In the genomic region with DNA sequence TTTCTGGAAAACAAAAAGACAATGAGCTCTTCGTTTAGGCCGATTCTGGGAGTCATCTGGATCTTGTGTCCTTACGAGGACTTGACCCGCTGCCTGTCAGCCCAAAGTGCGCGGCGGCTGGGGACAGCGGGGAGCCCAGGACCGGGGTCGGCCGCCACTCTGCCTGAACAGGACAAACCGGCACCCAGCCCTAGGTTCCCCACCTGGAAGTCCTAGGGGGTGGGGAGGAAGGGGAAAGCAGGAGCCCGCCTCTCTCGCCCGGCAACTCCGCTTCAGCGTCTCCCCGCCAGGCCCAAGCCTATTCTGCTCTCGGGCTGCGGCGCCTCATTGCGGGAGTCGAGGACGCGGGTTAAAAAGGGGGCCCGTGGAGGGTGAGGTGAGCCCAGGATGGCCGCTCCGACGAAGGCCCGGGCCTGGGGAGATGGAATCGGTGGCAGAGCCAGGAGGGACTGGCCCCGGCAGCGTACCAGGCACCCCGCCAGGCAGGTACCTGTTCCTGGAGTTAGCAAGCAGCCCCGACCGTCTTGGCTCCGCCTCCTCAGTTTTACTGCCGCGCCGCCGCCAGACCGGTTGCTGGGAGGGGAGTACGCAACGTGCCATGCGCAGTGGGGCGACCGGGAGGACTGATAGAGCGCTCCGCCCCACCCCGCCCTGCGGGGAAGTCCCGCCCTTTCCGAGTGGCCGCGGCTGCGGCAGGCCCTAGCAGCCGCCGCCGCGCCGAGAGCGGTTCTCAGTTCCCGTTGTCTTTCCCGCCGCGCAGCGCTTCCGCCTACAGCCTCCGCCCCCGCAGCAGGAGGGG, we compare ENCODE assay signal across 8 cellular contexts. TPM values are rescaled to one million over a fixed set of nuclear protein-coding genes. Genes with fewer than 3 reads are reported as not detected.
DNase-seq lines count a peak whose midpoint lies in the region; ATAC-seq, FAIRE-seq and TF ChIP-seq lines count a peak whose summit lies in the region.

A gene with protein sequence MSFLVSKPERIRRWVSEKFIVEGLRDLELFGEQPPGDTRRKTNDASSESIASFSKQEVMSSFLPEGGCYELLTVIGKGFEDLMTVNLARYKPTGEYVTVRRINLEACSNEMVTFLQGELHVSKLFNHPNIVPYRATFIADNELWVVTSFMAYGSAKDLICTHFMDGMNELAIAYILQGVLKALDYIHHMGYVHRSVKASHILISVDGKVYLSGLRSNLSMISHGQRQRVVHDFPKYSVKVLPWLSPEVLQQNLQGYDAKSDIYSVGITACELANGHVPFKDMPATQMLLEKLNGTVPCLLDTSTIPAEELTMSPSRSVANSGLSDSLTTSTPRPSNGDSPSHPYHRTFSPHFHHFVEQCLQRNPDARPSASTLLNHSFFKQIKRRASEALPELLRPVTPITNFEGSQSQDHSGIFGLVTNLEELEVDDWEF (minus strand): TSS at position 549 of the 799 bp plus-strand sequence. CDS start 13,430 bp downstream, outside the sequence.

- peaks cover 19% of the 10 kb centered on the region for H3K36me3 Mint-ChIP-seq in nephron progenitor cell (ENCODE audit: low read depth)

- H3K27ac Mint-ChIP-seq in nephron progenitor cell: peak within 1 kb of the TSS; percentile 95
- peak within 1 kb of the TSS; percentile 92 to 98 for H3K27ac Mint-ChIP-seq in stimulated activated naive CD8-positive, alpha-beta T cell treated with anti-CD3 and anti-CD28 coated beads, Interleukin-15, amount 100 ng/mL, for 72 hours

- ATAC-seq in stimulated activated naive CD8-positive, alpha-beta T cell treated with anti-CD3 and anti-CD28 coated beads, Interleukin-15, amount 100 ng/mL, for 72 hours: peak; percentile 94

- H3K4me3 ChIP-seq in Loucy (ENCODE audit: low read length, poor library complexity, severe bottlenecking) (peak within 1 kb of the TSS; percentile 97), fibroblast of the aortic adventitia (ENCODE audit: low read depth, low read length) (peak within 1 kb of the TSS; percentile 83)

- peak within 1 kb of the TSS; percentile 99 for H3K9ac ChIP-seq in Loucy (ENCODE audit: low read depth, low read length, poor library complexity, severe bottlenecking)

- peak within 1 kb of the TSS; percentile 92 for H2AFZ ChIP-seq in Loucy (ENCODE audit: low read length)

- no peaks in the 10 kb centered on the region for H3K9me3 Mint-ChIP-seq in nephron progenitor cell
- no peaks in the 10 kb centered on the region for H3K9me3 Mint-ChIP-seq in stimulated activated naive CD8-positive, alpha-beta T cell treated with anti-CD3 and anti-CD28 coated beads, Interleukin-15, amount 100 ng/mL, for 72 hours

- FAIRE-seq in H54 (lab: Jason Lieb, UNC): peak; percentile 90

- H3K4me1 ChIP-seq in Loucy (ENCODE audit: insufficient read depth, low read length, poor library complexity, severe bottlenecking): peaks cover 16% of the 10 kb centered on the region

- peaks cover 10% of the 10 kb centered on the region for H3F3A ChIP-seq in Loucy (ENCODE audit: low read depth)

- H3K27me3 ChIP-seq in Loucy (ENCODE audit: insufficient read depth, low read length, poor library complexity, severe bottlenecking): no peaks in the 10 kb centered on the region

- peaks cover 19% of the 10 kb centered on the region for H3K79me2 ChIP-seq in Loucy (ENCODE audit: insufficient read depth, low read length)

- H3K9me3 ChIP-seq in Loucy (ENCODE audit: insufficient read depth, low read depth, low read length): no peaks in the 10 kb centered on the region

- H4K20me1 ChIP-seq in Loucy (ENCODE audit: insufficient read depth, low read length, poor library complexity, severe bottlenecking): no peaks in the 10 kb centered on the region

- no peak for TF ChIP-seq CTCF in Loucy (conservative IDR thresholded peaks at IDR 0.05; ENCODE audit: low read length)
- no peak for TF ChIP-seq CTCF in fibroblast of the aortic adventitia (IDR thresholded peaks at IDR 0.05; ENCODE audit: insufficient read depth, low read length)
- no peak for TF ChIP-seq CTCF in nephron progenitor cell (IDR thresholded peaks at IDR 0.05)

- peak; percentile 98 for DNase-seq in EL
- DNase-seq in H54 (ENCODE audit: insufficient read length, low spot score): peak; percentile 95
- DNase-seq in activated effector memory CD4-positive, alpha-beta T cell treated with Interleukin-2 at 50 U/mL for 16 hours: peak; percentile 99
- DNase-seq in fibroblast of the aortic adventitia (ENCODE audit: low read depth): peak; percentile 92
- DNase-seq in nephron progenitor cell: peak; percentile 99
- DNase-seq in stimulated activated naive CD8-positive, alpha-beta T cell treated with anti-CD3 and anti-CD28 coated beads, Interleukin-15, amount 100 ng/mL, for 72 hours: peak; percentile 98 to 99

- H3K4me1 Mint-ChIP-seq in nephron progenitor cell: peaks cover 20% of the 10 kb centered on the region
- peaks cover 24% of the 10 kb centered on the region for H3K4me1 Mint-ChIP-seq in stimulated activated naive CD8-positive, alpha-beta T cell treated with anti-CD3 and anti-CD28 coated beads, Interleukin-15, amount 100 ng/mL, for 72 hours

- peak; percentile 70 for TF ChIP-seq POLR2A in H54 (IDR thresholded peaks at IDR 0.05; ENCODE audit: low read depth, low read length)
- TF ChIP-seq POLR2A in Raji (IDR thresholded peaks at IDR 0.05; ENCODE audit: insufficient read depth, low read depth, low read length): peak; percentile 96

- peaks cover 10% of the 10 kb centered on the region; the same call in 1 of the 2 replicates for H3K36me3 ChIP-seq in Loucy (ENCODE audit: insufficient read depth, low read length)

- H3K27me3 Mint-ChIP-seq in nephron progenitor cell (ENCODE audit: low read depth, poor library complexity): peaks cover 2% of the 10 kb centered on the region
- no peaks in the 10 kb centered on the region for H3K27me3 Mint-ChIP-seq in stimulated activated naive CD8-positive, alpha-beta T cell treated with anti-CD3 and anti-CD28 coated beads, Interleukin-15, amount 100 ng/mL, for 72 hours

- no peaks in the 10 kb centered on the region for H3K9me2 ChIP-seq in Loucy (replicated peaks; ENCODE audit: low read depth, low read length)

- peak within 1 kb of the TSS; percentile 92 for H3K4me3 Mint-ChIP-seq in nephron progenitor cell
- peak within 1 kb of the TSS; percentile 91 to 100 for H3K4me3 Mint-ChIP-seq in stimulated activated naive CD8-positive, alpha-beta T cell treated with anti-CD3 and anti-CD28 coated beads, Interleukin-15, amount 100 ng/mL, for 72 hours

- H3K4me2 ChIP-seq in Loucy (ENCODE audit: low read depth, low read length, poor library complexity, severe bottlenecking): peak within 1 kb of the TSS; percentile 94

RNA-seq across cellular contexts. Expression of the gene that starts here (rescaled TPM):
- total RNA-seq in fibroblast of the aortic adventitia (ENCODE audit: low replicate concordance): 36.4 and 39.5 TPM in 2 replicates

Comparison
In these comparisons a context has a peak if more than half of its experiments do, and no peak if none do; other contexts are left out.
1. Peak in every context shown above with its lines: DNase-seq, ATAC-seq and H3K4me3 ChIP-seq.